29 cellular contexts compared by ENCODE assay signal in the genomic region with DNA sequence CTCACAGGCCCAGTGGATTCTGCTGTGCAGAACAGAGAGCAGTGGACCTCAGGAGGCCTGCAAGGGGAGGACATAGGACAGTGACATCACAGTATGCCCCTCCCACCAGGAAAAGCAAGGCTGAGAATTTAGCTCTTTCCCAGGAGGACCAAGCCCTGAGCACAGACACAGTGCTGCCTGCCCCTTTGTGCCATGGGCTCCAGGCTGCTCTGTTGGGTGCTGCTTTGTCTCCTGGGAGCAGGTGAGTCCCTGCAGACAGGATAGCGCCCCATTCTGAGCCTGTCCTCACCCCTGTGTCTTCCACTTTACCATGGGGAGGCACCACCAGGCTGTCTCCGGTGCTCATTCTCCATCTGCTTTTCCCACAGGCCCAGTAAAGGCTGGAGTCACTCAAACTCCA.
DNase-seq lines count a peak whose midpoint lies in the region; ATAC-seq, FAIRE-seq and TF ChIP-seq lines count a peak whose summit lies in the region.
"Had no signal": no experiment of that assay in that cellular context is flagged by ENCODE, and none has a peak within 500 bp of the region (broad histone marks: within the 10 kb centered on the region; RNA-seq: fewer than 3 reads in every experiment).

No MANE protein-coding gene starts in this region.

- H3K36me3 Mint-ChIP-seq in T-helper 2 cell treated with Interferon-gamma antibody and Interleukin-4, amounts not matched to agents 5 μg/mL and 100 μg/mL, for 36 hours (ENCODE audit: low read depth), result no peaks in the 10 kb centered on the region
- H3K36me3 Mint-ChIP-seq: CD14-positive monocyte, immature natural killer cell had no signal

- 63% methylated on average over 2 of the region's 2 CpGs for WGBS in mesenchymal stem cell

- no peak overlapping the region for H3K4ac ChIP-seq in mesenchymal stem cell (ENCODE audit: low read depth in 1 of 2, low read length in 2 of 2)

- H3K4me1 ChIP-seq in mesenchymal stem cell (ENCODE audit: control insufficient read depth, insufficient read depth, low read depth, low read length), result peaks cover 5% of the 10 kb centered on the region
- H3K4me1 ChIP-seq: adrenal gland, SJSA1 had no signal

- H3K4me1 Mint-ChIP-seq in T-helper 2 cell treated with Interferon-gamma antibody and Interleukin-4, amounts not matched to agents 5 μg/mL and 100 μg/mL, for 36 hours (ENCODE audit: low read depth), result no peaks in the 10 kb centered on the region
- H3K4me1 Mint-ChIP-seq in stimulated activated naive CD8-positive, alpha-beta T cell treated with anti-CD3 and anti-CD28 coated beads, Interleukin-15, amount 100 ng/mL, for 72 hours, result peaks cover 20% of the 10 kb centered on the region
- H3K4me1 Mint-ChIP-seq: immature natural killer cell had no signal

- no peaks in the 10 kb centered on the region for H3K9me3 Mint-ChIP-seq in T-helper 2 cell treated with Interferon-gamma antibody and Interleukin-4, amounts not matched to agents 5 μg/mL and 100 μg/mL, for 36 hours
- H3K9me3 Mint-ChIP-seq in stimulated activated naive CD8-positive, alpha-beta T cell treated with anti-CD3 and anti-CD28 coated beads, Interleukin-15, amount 100 ng/mL, for 72 hours, result no peaks in the 10 kb centered on the region
- H3K9me3 Mint-ChIP-seq: CD14-positive monocyte, immature natural killer cell, nephron had no signal

- H3K36me3 ChIP-seq in mesenchymal stem cell (ENCODE audit: control insufficient read depth in 1 of 2, insufficient read depth in 2 of 2, low read depth in 1 of 2, low read length in 2 of 2), result no peaks in the 10 kb centered on the region
- H3K36me3 ChIP-seq: adrenal gland, SJSA1 had no signal

- peak overlapping the region; percentile 58 for H3K4me3 Mint-ChIP-seq in T-helper 2 cell treated with Interferon-gamma antibody and Interleukin-4, amounts not matched to agents 5 μg/mL and 100 μg/mL, for 36 hours
- H3K4me3 Mint-ChIP-seq in stimulated activated naive CD8-positive, alpha-beta T cell treated with anti-CD3 and anti-CD28 coated beads, Interleukin-15, amount 100 ng/mL, for 72 hours, result no peak overlapping the region
- H3K4me3 Mint-ChIP-seq: CD14-positive monocyte, immature natural killer cell, nephron had no signal

- no peak overlapping the region for H3K9ac ChIP-seq in mesenchymal stem cell (ENCODE audit: low read length)

- DNase-seq in T-helper 2 cell treated with Interferon-gamma antibody and Interleukin-4, amounts not matched to agents 5 μg/mL and 100 μg/mL, for 36 hours (ENCODE audit: low spot score), result no peak
- no peak for DNase-seq in T-helper 2 cell
- DNase-seq in stimulated activated naive CD8-positive, alpha-beta T cell treated with anti-CD3 and anti-CD28 coated beads, Interleukin-15, amount 100 ng/mL, for 72 hours, result no peak
- DNase-seq in stimulated activated naive CD8-positive, alpha-beta T cell treated with anti-CD3 and anti-CD28 coated beads, Interleukin-15, Interleukin-2, amounts not matched to agents 100 U/mL and 50 U/mL, for 24 hours, result no peak
- peak; percentile 55 for DNase-seq in coronary artery (ENCODE audit: low spot score)
- DNase-seq in kidney tubule cell (ENCODE audit: low spot score), result no peak
- no peak for DNase-seq in mesenchymal stem cell
- no peak for DNase-seq in GM12891 (ENCODE audit: insufficient read length, low spot score)
- DNase-seq: 8988T; adrenal gland; central memory CD4-positive, alpha-beta T cell; DMS 273 treated with DMSO at 0.1 percent for 48 hours; EL; erythroblast; immature natural killer cell; left colon; mucosa of descending colon; NCI-H1092; NCI-H1694; NCI-H446; RPMI8226; stimulated activated CD4-positive, alpha-beta T cell treated with anti-CD3 and anti-CD28 coated beads, Interleukin-4, amount 100 ng/mL, for 1 hour had no signal

- no peak overlapping the region for H2BK12ac ChIP-seq in mesenchymal stem cell (ENCODE audit: low read length in 2 of 2)

- no peak overlapping the region for H3K4me3 ChIP-seq in coronary artery
- no peak overlapping the region for H3K4me3 ChIP-seq in mesenchymal stem cell (ENCODE audit: insufficient read depth in 1 of 2, low read depth in 1 of 2, low read length in 2 of 2)
- H3K4me3 ChIP-seq: adrenal gland, mucosa of descending colon, SJSA1 had no signal

- ATAC-seq in stimulated activated naive CD8-positive, alpha-beta T cell treated with anti-CD3 and anti-CD28 coated beads, Interleukin-15, amount 100 ng/mL, for 72 hours, result peak; percentile 27
- no peak for ATAC-seq in stimulated activated naive CD8-positive, alpha-beta T cell treated with anti-CD3 and anti-CD28 coated beads, Interleukin-15, Interleukin-2, amounts not matched to agents 100 U/mL and 50 U/mL, for 24 hours
- ATAC-seq: left colon had no signal

- no peak overlapping the region for H4K91ac ChIP-seq in mesenchymal stem cell (ENCODE audit: low read length)

- TF ChIP-seq POLR2A in GM12891 (IDR thresholded peaks at IDR 0.05; ENCODE audit: low read depth, low read length), result no peak

- H4K8ac ChIP-seq in mesenchymal stem cell (ENCODE audit: low read length), result no peak overlapping the region

- TF ChIP-seq CTCF in coronary artery (IDR thresholded peaks at IDR 0.05), result no peak

- H3K27me3 Mint-ChIP-seq in T-helper 2 cell treated with Interferon-gamma antibody and Interleukin-4, amounts not matched to agents 5 μg/mL and 100 μg/mL, for 36 hours (ENCODE audit: low read depth), result peaks cover 16% of the 10 kb centered on the region
- H3K27me3 Mint-ChIP-seq in stimulated activated naive CD8-positive, alpha-beta T cell treated with anti-CD3 and anti-CD28 coated beads, Interleukin-15, amount 100 ng/mL, for 72 hours, result peaks cover 14% of the 10 kb centered on the region

- H3K27ac ChIP-seq in coronary artery, result peak overlapping the region in 1 of 2 donors; percentile 57
- no peak overlapping the region for H3K27ac ChIP-seq in mesenchymal stem cell (ENCODE audit: low read length, poor library complexity, severe bottlenecking)
- H3K27ac ChIP-seq: adrenal gland, SJSA1 had no signal

- H2BK15ac ChIP-seq in mesenchymal stem cell (ENCODE audit: low read depth, poor library complexity, severe bottlenecking), result no peak overlapping the region

- no peak overlapping the region for H3K18ac ChIP-seq in mesenchymal stem cell (ENCODE audit: low read depth in 1 of 2, low read length in 2 of 2)

- no peak for FAIRE-seq in GM12891 (lab: Jason Lieb, UNC)
- FAIRE-seq: GM19239, H54, HTR-8/SVneo, TTC549 had no signal

- no peak overlapping the region for H2AFZ ChIP-seq in mesenchymal stem cell (ENCODE audit: low read depth, low read length)

- no peak overlapping the region for H3K14ac ChIP-seq in mesenchymal stem cell (ENCODE audit: low read length in 2 of 2)

- no peaks in the 10 kb centered on the region for H3K79me1 ChIP-seq in mesenchymal stem cell (replicated peaks; ENCODE audit: low read length, poor library complexity, severe bottlenecking)

- H2BK5ac ChIP-seq in mesenchymal stem cell (ENCODE audit: low read depth, low read length, poor library complexity, severe bottlenecking), result no peak overlapping the region

- peaks cover 11 to 29% of the 10 kb centered on the region in 2 experiments for H3K27me3 ChIP-seq in mesenchymal stem cell (ENCODE audit: control insufficient read depth in 1 of 2, insufficient read depth in 1 of 2, low read length in 2 of 2)
- H3K27me3 ChIP-seq: adrenal gland, SJSA1 had no signal

- no peaks in the 10 kb centered on the region for H3K9me3 ChIP-seq in mesenchymal stem cell (ENCODE audit: control insufficient read depth, low read length)
- H3K9me3 ChIP-seq: adrenal gland, mucosa of descending colon, SJSA1 had no signal

- H2BK120ac ChIP-seq in mesenchymal stem cell (ENCODE audit: low read depth, low read length), result no peak overlapping the region

- H3K23ac ChIP-seq in mesenchymal stem cell (ENCODE audit: low read length in 2 of 2), result no peak overlapping the region

- H3K4me2 ChIP-seq in mesenchymal stem cell (ENCODE audit: low read length, poor library complexity, severe bottlenecking), result no peak overlapping the region

- no peak overlapping the region for H2AK5ac ChIP-seq in mesenchymal stem cell (ENCODE audit: low read length, severe bottlenecking)

- peak overlapping the region; percentile 32 for H3K27ac Mint-ChIP-seq in T-helper 2 cell treated with Interferon-gamma antibody and Interleukin-4, amounts not matched to agents 5 μg/mL and 100 μg/mL, for 36 hours
- peak overlapping the region in 1 of 2 donors; percentile 23 for H3K27ac Mint-ChIP-seq in stimulated activated naive CD8-positive, alpha-beta T cell treated with anti-CD3 and anti-CD28 coated beads, Interleukin-15, amount 100 ng/mL, for 72 hours
- H3K27ac Mint-ChIP-seq: CD14-positive monocyte, immature natural killer cell, nephron had no signal

TF ChIP-seq in GM12891, 5 proteins besides CTCF, POLR2A, EP300 and RAD21:
- TF ChIP-seq SPI1 (IDR thresholded peaks at IDR 0.05; ENCODE audit: low read depth, low read length) (no peak), POLR2AphosphoS5 (IDR thresholded peaks at IDR 0.05; ENCODE audit: low read depth, low read length) (no peak), POU2F2 (IDR thresholded peaks at IDR 0.05; ENCODE audit: low read depth, low read length) (no peak), PAX5 (IDR thresholded peaks at IDR 0.05; ENCODE audit: insufficient read depth, low read length, severe bottlenecking) (no peak)
